Comparison of ENCODE assay signal across 1 cellular context in genomic region chr10:121088524-121088923, GRCh38.
TF ChIP-seq lines count a peak whose summit lies in the region.

No MANE protein-coding gene starts in this region.

TF ChIP-seq in GM23338, 12 proteins besides CTCF, POLR2A, EP300 and RAD21 (continued from another document):
- TF ChIP-seq ZNF462 (CRISPR knock-in tag; IDR thresholded peaks at IDR 0.05) (no peak), ZNF114 (CRISPR knock-in tag; IDR thresholded peaks at IDR 0.05) (no peak), NANOG (IDR thresholded peaks at IDR 0.05; ENCODE audit: borderline replicate concordance) (no peak), STAT1 (IDR thresholded peaks at IDR 0.05; ENCODE audit: unreplicated experiment) (no peak), ETS1 (IDR thresholded peaks at IDR 0.05) (no peak)
